Comparison of ENCODE assay signal across 23 cellular contexts in the genomic region with DNA sequence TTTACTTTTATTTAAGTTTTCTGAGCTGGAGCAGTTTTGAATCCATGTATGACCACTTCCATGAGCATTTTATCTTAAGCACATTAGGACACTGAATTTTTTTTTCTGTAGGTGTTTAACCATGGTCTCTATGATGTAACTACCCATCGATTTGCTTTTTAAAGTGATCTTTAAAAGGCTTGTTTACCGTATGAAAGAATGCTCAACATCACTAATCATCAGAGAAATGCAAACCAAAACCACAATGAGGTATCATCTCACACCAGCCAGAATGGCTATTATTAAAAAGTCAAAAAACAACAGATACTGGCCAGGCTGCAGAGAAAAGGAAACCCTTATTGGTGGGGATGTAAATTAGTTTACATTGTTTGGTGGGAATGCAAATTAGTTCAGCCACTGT. TPM values are rescaled to one million over a fixed set of nuclear protein-coding genes. Genes with fewer than 3 reads are reported as not detected.
"Had no signal": no experiment of that assay in that cellular context is flagged by ENCODE, and none has a peak within 500 bp of the region (broad histone marks: within the 10 kb centered on the region; RNA-seq: fewer than 3 reads in every experiment).

No MANE protein-coding gene starts in this region.

- ATAC-seq: Panc1, PC-3, T-cell had no signal

- H3K27ac ChIP-seq: RWPE1 had no signal

- DNase-seq: KBM-7; MV-4-11; NCI-H1092; NCI-H1105 treated with DMSO at 0.1 percent for 48 hours; NCI-H1417 treated with DMSO at 0.1 percent for 48 hours; NCI-H146; NCI-H1694 treated with DMSO at 0.1 percent for 48 hours; NCI-H1930; NCI-H2081; NCI-H2107; NCI-H2227 treated with DMSO at 0.1 percent for 48 hours; NCI-H524; NCI-H526 treated with DMSO at 0.1 percent for 48 hours; NCI-H774; NK-92 treated with Interleukin-12 subunit alpha and Interleukin-12 subunit beta, amount 100 ng/mL, for 24 hours; PC-3; SHP77; SK-N-SH; SW 1271; T-cell had no signal

- H3K4me2 ChIP-seq: SK-N-SH had no signal

- H3K9ac ChIP-seq: SK-N-SH had no signal

- H3K9me3 ChIP-seq: SK-N-SH had no signal

RNA-seq across cellular contexts. Expression of a gene that starts 41.4 kb away (rescaled TPM):
- total RNA-seq: HT-29 had no signal
